19 cellular contexts compared by ENCODE assay signal in genomic region chr7:139393621-139394215, GRCh38. TPM values are rescaled to one million over a fixed set of nuclear protein-coding genes. Genes with fewer than 3 reads are reported as not detected.
DNase-seq lines count a peak whose midpoint lies in the region; ATAC-seq and TF ChIP-seq lines count a peak whose summit lies in the region.
"Had no signal": no experiment of that assay in that cellular context is flagged by ENCODE, and none has a peak within 500 bp of the region (broad histone marks: within the 10 kb centered on the region; RNA-seq: fewer than 3 reads in every experiment).

No MANE protein-coding gene starts in this region.

- peak; percentile 19 for ATAC-seq in activated naive CD8-positive, alpha-beta T cell treated with anti-CD3 and anti-CD28 coated beads, Interleukin-2, amount 10 ng/mL, durations not matched to agents 7 days and 5 days (ENCODE audit: low read depth)
- no peak for ATAC-seq in activated naive CD8-positive, alpha-beta T cell treated with anti-CD3 and anti-CD28 coated beads, Interleukin-2, amount 50 U/mL, for 24 hours
- ATAC-seq: left ventricle myocardium superior had no signal

- H3K4me1 Mint-ChIP-seq in activated naive CD8-positive, alpha-beta T cell treated with anti-CD3 and anti-CD28 coated beads, Interleukin-2, amount 10 ng/mL, durations not matched to agents 7 days and 5 days = peaks cover 31% of the 10 kb centered on the region
- H3K4me1 Mint-ChIP-seq in activated naive CD8-positive, alpha-beta T cell treated with anti-CD3 and anti-CD28 coated beads, Interleukin-2, amount 50 U/mL, for 24 hours = peaks cover 31% of the 10 kb centered on the region

- H3K27ac ChIP-seq in brain microvascular endothelial cell = no peak overlapping the region
- H3K27ac ChIP-seq: parathyroid adenoma, SJCRH30 had no signal

- POLR2A ChIA-PET in activated naive CD8-positive, alpha-beta T cell treated with anti-CD3 and anti-CD28 coated beads, Interleukin-2, amount 10 ng/mL, durations not matched to agents 7 days and 5 days (lab: Charles Lee) = interaction anchor here (0.8 to 1.3 kb wide), 3 partner anchors 32 to 34 kb away, joined by 3 to 4 read pairs (median 3); partner anchors contain the start of gene LUC7L2

- no peaks in the 10 kb centered on the region for H3K27me3 Mint-ChIP-seq in activated naive CD8-positive, alpha-beta T cell treated with anti-CD3 and anti-CD28 coated beads, Interleukin-2, amount 10 ng/mL, durations not matched to agents 7 days and 5 days
- H3K27me3 Mint-ChIP-seq in activated naive CD8-positive, alpha-beta T cell treated with anti-CD3 and anti-CD28 coated beads, Interleukin-2, amount 50 U/mL, for 24 hours = no peaks in the 10 kb centered on the region
- H3K27me3 Mint-ChIP-seq: brain, IgD-negative memory B cell had no signal

- TF ChIP-seq CTCF in fibroblast of villous mesenchyme (IDR thresholded peaks at IDR 0.05; ENCODE audit: insufficient read depth, low read depth, low read length) (no peak), brain microvascular endothelial cell (IDR thresholded peaks at IDR 0.05; ENCODE audit: low read depth, low read length, missing control alignments) (no peak)

- in situ Hi-C loops in brain microvascular endothelial cell (cut with HindIII; ENCODE audit: low pct_ligation_motif_present, low sequenced_read_pairs) = no loop called here

- peaks cover 38% of the 10 kb centered on the region for H3K36me3 Mint-ChIP-seq in activated naive CD8-positive, alpha-beta T cell treated with anti-CD3 and anti-CD28 coated beads, Interleukin-2, amount 10 ng/mL, durations not matched to agents 7 days and 5 days
- peaks cover 65% of the 10 kb centered on the region for H3K36me3 Mint-ChIP-seq in activated naive CD8-positive, alpha-beta T cell treated with anti-CD3 and anti-CD28 coated beads, Interleukin-2, amount 50 U/mL, for 24 hours (ENCODE audit: low read depth)

- peaks cover 21% of the 10 kb centered on the region for H3K36me3 ChIP-seq in brain microvascular endothelial cell (replicated peaks)

- no peak overlapping the region for H3K4me3 Mint-ChIP-seq in activated naive CD8-positive, alpha-beta T cell treated with anti-CD3 and anti-CD28 coated beads, Interleukin-2, amount 10 ng/mL, durations not matched to agents 7 days and 5 days
- H3K4me3 Mint-ChIP-seq in activated naive CD8-positive, alpha-beta T cell treated with anti-CD3 and anti-CD28 coated beads, Interleukin-2, amount 50 U/mL, for 24 hours = no peak overlapping the region
- H3K4me3 Mint-ChIP-seq: brain, IgD-negative memory B cell had no signal

- H3K27me3 ChIP-seq in brain microvascular endothelial cell (replicated peaks) = no peaks in the 10 kb centered on the region
- H3K27me3 ChIP-seq: SJCRH30 had no signal

- H3K27ac Mint-ChIP-seq in activated naive CD8-positive, alpha-beta T cell treated with anti-CD3 and anti-CD28 coated beads, Interleukin-2, amount 10 ng/mL, durations not matched to agents 7 days and 5 days = peak overlapping the region; percentile 71
- H3K27ac Mint-ChIP-seq in activated naive CD8-positive, alpha-beta T cell treated with anti-CD3 and anti-CD28 coated beads, Interleukin-2, amount 50 U/mL, for 24 hours = no peak overlapping the region

- no peaks in the 10 kb centered on the region for H3K9me3 Mint-ChIP-seq in activated naive CD8-positive, alpha-beta T cell treated with anti-CD3 and anti-CD28 coated beads, Interleukin-2, amount 10 ng/mL, durations not matched to agents 7 days and 5 days
- H3K9me3 Mint-ChIP-seq in activated naive CD8-positive, alpha-beta T cell treated with anti-CD3 and anti-CD28 coated beads, Interleukin-2, amount 50 U/mL, for 24 hours = no peaks in the 10 kb centered on the region
- H3K9me3 Mint-ChIP-seq: brain, IgD-negative memory B cell had no signal

- no peak for DNase-seq in activated naive CD8-positive, alpha-beta T cell treated with anti-CD3 and anti-CD28 coated beads, Interleukin-2, amount 10 ng/mL, durations not matched to agents 7 days and 5 days
- no peak for DNase-seq in activated naive CD8-positive, alpha-beta T cell treated with anti-CD3 and anti-CD28 coated beads, Interleukin-2, amount 50 U/mL, for 24 hours
- DNase-seq in RKO (ENCODE audit: low spot score) (peak; percentile 33), fibroblast of villous mesenchyme (ENCODE audit: low read depth) (peak; percentile 13), D341Med (ENCODE audit: low spot score) (no peak), SW480 (ENCODE audit: low spot score) (no peak), brain microvascular endothelial cell (no peak)
- DNase-seq: activated CD4-positive, alpha-beta T cell treated with anti-CD3 and anti-CD28 coated beads, Interleukin-2, amount 50 U/mL, for 1 hour; activated effector memory CD4-positive, alpha-beta T cell treated with Interleukin-2 at 50 U/mL for 16 hours; Calu3; cortex of kidney; left ventricle myocardium superior; NCI-H2081 treated with DMSO at 0.1 percent for 48 hours; NCI-H524 treated with DMSO at 0.1 percent for 48 hours; SJCRH30; stimulated activated CD4-positive, alpha-beta T cell treated with anti-CD3 and anti-CD28 coated beads, Interleukin-2, amount 100 ng/mL, for 48 hours had no signal

- H3K4me3 ChIP-seq in fibroblast of villous mesenchyme (ENCODE audit: low read depth, low read length) (no peak overlapping the region), brain microvascular endothelial cell (ENCODE audit: low read depth, low read length) (no peak overlapping the region)
- H3K4me3 ChIP-seq: SJCRH30 had no signal

RNA-seq across cellular contexts. Expression of gene LUC7L2, which starts 34.0 kb away (rescaled TPM):
- 100 to 1,000 TPM; 138 TPM for total RNA-seq in activated naive CD8-positive, alpha-beta T cell treated with anti-CD3 and anti-CD28 coated beads, Interleukin-2, amount 10 ng/mL, durations not matched to agents 7 days and 5 days
- 50.3 and 57.0 TPM in 2 replicates for total RNA-seq in fibroblast of villous mesenchyme

RNA-seq across cellular contexts. Expression of gene FMC1, which starts 52.6 kb away (rescaled TPM):
- 1 to 10 TPM; 7.5 to 8.0 TPM for total RNA-seq in activated naive CD8-positive, alpha-beta T cell treated with anti-CD3 and anti-CD28 coated beads, Interleukin-2, amount 10 ng/mL, durations not matched to agents 7 days and 5 days
- 8.4 and 13.4 TPM in 2 replicates for total RNA-seq in fibroblast of villous mesenchyme

Comparison
In these comparisons a context has a peak if more than half of its experiments do, and no peak if none do; other contexts are left out.
1. DNase-seq: peak in RKO (single experiment) and fibroblast of villous mesenchyme (single experiment); none in activated naive CD8-positive, alpha-beta T cell treated with anti-CD3 and anti-CD28 coated beads, Interleukin-2, amount 10 ng/mL, durations not matched to agents 7 days and 5 days (single experiment), activated naive CD8-positive, alpha-beta T cell treated with anti-CD3 and anti-CD28 coated beads, Interleukin-2, amount 50 U/mL, for 24 hours (single experiment), D341Med (single experiment), SW480 (single experiment) and brain microvascular endothelial cell (single experiment).